ENCODE assay signal across 2 cellular contexts in genomic region chr2:105395691-105396090, GRCh38.
TF ChIP-seq lines count a peak whose summit lies in the region.

No MANE protein-coding gene starts in this region.

TF ChIP-seq in endothelial cell of umbilical vein, 7 proteins besides CTCF, POLR2A, EP300 and RAD21:
- no peak for TF ChIP-seq MYC (IDR thresholded peaks at IDR 0.05; ENCODE audit: low read depth, low read length)

TF ChIP-seq in WTC11, 78 proteins besides CTCF, POLR2A, EP300 and RAD21:
- TF ChIP-seq, protein P1, sequence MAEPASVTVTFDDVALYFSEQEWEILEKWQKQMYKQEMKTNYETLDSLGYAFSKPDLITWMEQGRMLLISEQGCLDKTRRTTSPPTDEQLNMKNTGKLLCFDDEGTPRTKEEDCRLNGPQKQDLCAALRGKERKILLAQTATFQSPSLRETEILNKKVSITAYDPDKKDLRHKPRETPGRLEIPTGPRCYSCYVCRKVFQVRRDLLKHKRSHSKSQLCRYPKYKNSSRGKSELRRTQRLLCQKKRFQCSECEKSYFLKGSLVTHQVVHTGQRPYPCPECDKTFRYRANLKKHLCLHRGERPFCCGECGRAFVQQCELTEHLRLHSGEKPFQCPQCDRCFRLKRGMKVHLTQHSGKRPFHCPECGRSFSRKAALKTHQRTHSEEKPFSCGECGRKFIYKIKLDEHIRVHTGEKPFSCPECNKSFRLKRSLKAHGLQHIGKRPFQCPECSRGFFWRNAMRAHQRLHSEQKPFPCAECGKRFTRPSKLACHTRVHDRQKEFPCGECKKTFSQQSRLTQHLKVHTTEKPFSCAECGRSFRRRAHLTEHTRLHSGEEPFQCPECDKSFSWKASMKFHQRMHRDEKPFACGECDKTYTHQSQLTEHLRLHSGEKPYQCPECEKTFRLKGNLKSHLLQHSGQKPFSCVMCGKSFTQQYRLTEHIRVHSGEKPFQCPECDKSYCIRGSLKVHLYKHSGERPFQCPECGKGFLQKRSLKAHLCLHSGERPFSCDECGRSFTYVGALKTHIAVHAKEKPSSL (CRISPR knock-in tag; conservative IDR thresholded peaks at IDR 0.05), result no peak
- TF ChIP-seq SMAD4 (CRISPR knock-in tag; IDR thresholded peaks at IDR 0.05) (no peak), CREB1 (CRISPR knock-in tag; IDR thresholded peaks at IDR 0.05) (no peak), MLX (CRISPR knock-in tag; IDR thresholded peaks at IDR 0.05) (no peak), ZNF263 (CRISPR knock-in tag; IDR thresholded peaks at IDR 0.05; ENCODE audit: low read depth) (no peak), FOXK1 (CRISPR knock-in tag; IDR thresholded peaks at IDR 0.05) (no peak), TEAD1 (CRISPR knock-in tag; IDR thresholded peaks at IDR 0.05) (no peak)
TF ChIP-seq in WTC11: peak in this region for 0.
